1 cellular context compared by ENCODE assay signal in genomic region chr17:82458130-82458884, GRCh38.
TF ChIP-seq lines count a peak whose summit lies in the region.

Gene NARF (plus strand): TSS chr17:82458741. CDS start chr17:82458804, 63 bp downstream.

TF ChIP-seq in HepG2, 621 proteins besides CTCF, POLR2A, EP300 and RAD21 (continued from another document and continues in another):
- no peak; the same call in 1 of the 2 replicates for TF ChIP-seq STAG1 (CRISPR knock-in tag; IDR thresholded peaks at IDR 0.05)
- peak; percentile 66 for TF ChIP-seq ZIK1 (CRISPR knock-in tag; IDR thresholded peaks at IDR 0.05; ENCODE audit: borderline replicate concordance, low read depth)
- TF ChIP-seq SMAD9 (CRISPR knock-in tag; IDR thresholded peaks at IDR 0.05) = peak; percentile 16; the same call in 1 of the 2 replicates
- peak; percentile 97 for TF ChIP-seq NFYB (CRISPR knock-in tag; IDR thresholded peaks at IDR 0.05)
- TF ChIP-seq GATA4 (IDR thresholded peaks at IDR 0.05; ENCODE audit: borderline replicate concordance, low read depth) = peak; percentile 77; the same call in 1 of the 2 replicates
- no peak for TF ChIP-seq FOXJ3 (CRISPR knock-in tag; IDR thresholded peaks at IDR 0.05; ENCODE audit: borderline replicate concordance)
- peak; percentile 86 for TF ChIP-seq ISL2 (CRISPR knock-in tag; IDR thresholded peaks at IDR 0.05)
- TF ChIP-seq FOXA1 (IDR thresholded peaks at IDR 0.05) = no peak
- 0 out of 2 replicates have a peak, but pooled peaks have one; percentile 20 for TF ChIP-seq FOXA1 (CRISPR knock-in tag; IDR thresholded peaks at IDR 0.05)
- TF ChIP-seq HOXD1 (CRISPR knock-in tag; IDR thresholded peaks at IDR 0.05) = peak; percentile 64; the same call in 1 of the 2 replicates
- TF ChIP-seq, protein P1, sequence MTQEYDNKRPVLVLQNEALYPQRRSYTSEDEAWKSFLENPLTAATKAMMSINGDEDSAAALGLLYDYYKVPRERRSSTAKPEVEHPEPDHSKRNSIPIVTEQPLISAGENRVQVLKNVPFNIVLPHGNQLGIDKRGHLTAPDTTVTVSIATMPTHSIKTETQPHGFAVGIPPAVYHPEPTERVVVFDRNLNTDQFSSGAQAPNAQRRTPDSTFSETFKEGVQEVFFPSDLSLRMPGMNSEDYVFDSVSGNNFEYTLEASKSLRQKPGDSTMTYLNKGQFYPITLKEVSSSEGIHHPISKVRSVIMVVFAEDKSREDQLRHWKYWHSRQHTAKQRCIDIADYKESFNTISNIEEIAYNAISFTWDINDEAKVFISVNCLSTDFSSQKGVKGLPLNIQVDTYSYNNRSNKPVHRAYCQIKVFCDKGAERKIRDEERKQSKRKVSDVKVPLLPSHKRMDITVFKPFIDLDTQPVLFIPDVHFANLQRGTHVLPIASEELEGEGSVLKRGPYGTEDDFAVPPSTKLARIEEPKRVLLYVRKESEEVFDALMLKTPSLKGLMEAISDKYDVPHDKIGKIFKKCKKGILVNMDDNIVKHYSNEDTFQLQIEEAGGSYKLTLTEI (CRISPR knock-in tag; conservative IDR thresholded peaks at IDR 0.05) = no peak
- peak; percentile 68; the same call in 1 of the 2 replicates for TF ChIP-seq ZNF564 (CRISPR knock-in tag; IDR thresholded peaks at IDR 0.05)
- peak; percentile 60; the same call in 1 of the 2 replicates for TF ChIP-seq ZNF138 (CRISPR knock-in tag; IDR thresholded peaks at IDR 0.05; ENCODE audit: low read depth)
- no peak for TF ChIP-seq NBN (conservative IDR thresholded peaks at IDR 0.05)
- TF ChIP-seq ZNF883 (CRISPR knock-in tag; IDR thresholded peaks at IDR 0.05; ENCODE audit: not compliant biosample characterization) = peak; percentile 93
- TF ChIP-seq ZFP82 (CRISPR knock-in tag; IDR thresholded peaks at IDR 0.05; ENCODE audit: borderline replicate concordance) = peak; percentile 62; the same call in 1 of the 2 replicates
- no peak for TF ChIP-seq ZNF720 (CRISPR knock-in tag; IDR thresholded peaks at IDR 0.05)
- no peak; the same call in 1 of the 2 replicates for TF ChIP-seq ZNF142 (CRISPR knock-in tag; IDR thresholded peaks at IDR 0.05)
- TF ChIP-seq ZFP62 (CRISPR knock-in tag; IDR thresholded peaks at IDR 0.05) = no peak
- peak; percentile 94 for TF ChIP-seq ZNF318 (CRISPR knock-in tag; IDR thresholded peaks at IDR 0.05)
- TF ChIP-seq, protein P2, sequence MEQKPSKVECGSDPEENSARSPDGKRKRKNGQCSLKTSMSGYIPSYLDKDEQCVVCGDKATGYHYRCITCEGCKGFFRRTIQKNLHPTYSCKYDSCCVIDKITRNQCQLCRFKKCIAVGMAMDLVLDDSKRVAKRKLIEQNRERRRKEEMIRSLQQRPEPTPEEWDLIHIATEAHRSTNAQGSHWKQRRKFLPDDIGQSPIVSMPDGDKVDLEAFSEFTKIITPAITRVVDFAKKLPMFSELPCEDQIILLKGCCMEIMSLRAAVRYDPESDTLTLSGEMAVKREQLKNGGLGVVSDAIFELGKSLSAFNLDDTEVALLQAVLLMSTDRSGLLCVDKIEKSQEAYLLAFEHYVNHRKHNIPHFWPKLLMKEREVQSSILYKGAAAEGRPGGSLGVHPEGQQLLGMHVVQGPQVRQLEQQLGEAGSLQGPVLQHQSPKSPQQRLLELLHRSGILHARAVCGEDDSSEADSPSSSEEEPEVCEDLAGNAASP (CRISPR knock-in tag; IDR thresholded peaks at IDR 0.05; ENCODE audit: borderline replicate concordance) = peak; percentile 49
- TF ChIP-seq, protein P3, sequence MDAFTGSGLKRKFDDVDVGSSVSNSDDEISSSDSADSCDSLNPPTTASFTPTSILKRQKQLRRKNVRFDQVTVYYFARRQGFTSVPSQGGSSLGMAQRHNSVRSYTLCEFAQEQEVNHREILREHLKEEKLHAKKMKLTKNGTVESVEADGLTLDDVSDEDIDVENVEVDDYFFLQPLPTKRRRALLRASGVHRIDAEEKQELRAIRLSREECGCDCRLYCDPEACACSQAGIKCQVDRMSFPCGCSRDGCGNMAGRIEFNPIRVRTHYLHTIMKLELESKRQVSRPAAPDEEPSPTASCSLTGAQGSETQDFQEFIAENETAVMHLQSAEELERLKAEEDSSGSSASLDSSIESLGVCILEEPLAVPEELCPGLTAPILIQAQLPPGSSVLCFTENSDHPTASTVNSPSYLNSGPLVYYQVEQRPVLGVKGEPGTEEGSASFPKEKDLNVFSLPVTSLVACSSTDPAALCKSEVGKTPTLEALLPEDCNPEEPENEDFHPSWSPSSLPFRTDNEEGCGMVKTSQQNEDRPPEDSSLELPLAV (CRISPR knock-in tag; conservative IDR thresholded peaks at IDR 0.05; ENCODE audit: low read depth) = 0 out of 2 replicates have a peak, but pooled peaks have one; percentile 21
- no peak for TF ChIP-seq ETS1 (CRISPR knock-in tag; IDR thresholded peaks at IDR 0.05)
- no peak for TF ChIP-seq CBX2 (IDR thresholded peaks at IDR 0.05; ENCODE audit: low read depth, low read length)
- 0 out of 2 replicates have a peak, but pooled peaks have one; percentile 29 for TF ChIP-seq CBX2 (CRISPR knock-in tag; IDR thresholded peaks at IDR 0.05; ENCODE audit: low read depth)
- peak; percentile 97; the same call in 1 of the 2 replicates for TF ChIP-seq ZNF709 (CRISPR knock-in tag; IDR thresholded peaks at IDR 0.05)
- peak; percentile 90; the same call in 1 of the 2 replicates for TF ChIP-seq ATF6 (CRISPR knock-in tag; conservative IDR thresholded peaks at IDR 0.05)
- 0 out of 2 replicates have a peak, but pooled peaks have one; percentile 80 for TF ChIP-seq ZNF260 (CRISPR knock-in tag; IDR thresholded peaks at IDR 0.05; ENCODE audit: borderline replicate concordance, low read depth)
- TF ChIP-seq TBL1XR1 (IDR thresholded peaks at IDR 0.05; ENCODE audit: borderline replicate concordance, low read length, partially characterized antibody) = peak; percentile 13
- peak; percentile 99 for TF ChIP-seq RBM39 (IDR thresholded peaks at IDR 0.05; ENCODE audit: low read depth, low read length, poor library complexity, severe bottlenecking)
- TF ChIP-seq MXD4 (CRISPR knock-in tag; IDR thresholded peaks at IDR 0.05) = peak; percentile 92
